Comparison of ENCODE assay signal across 13 cellular contexts in genomic region chr1:218778731-218779130, GRCh38.
"Had no signal": no experiment of that assay in that cellular context is flagged by ENCODE, and none has a peak within 500 bp of the region (broad histone marks: within the 10 kb centered on the region; RNA-seq: fewer than 3 reads in every experiment).

No MANE protein-coding gene starts in this region.

- H3K4me3 Mint-ChIP-seq: endodermal cell; naive thymus-derived CD4-positive, alpha-beta T cell had no signal

- H3K4me1 Mint-ChIP-seq: naive thymus-derived CD4-positive, alpha-beta T cell had no signal

- H3K27ac Mint-ChIP-seq: endodermal cell; naive thymus-derived CD4-positive, alpha-beta T cell had no signal

- H3K27me3 Mint-ChIP-seq: naive thymus-derived CD4-positive, alpha-beta T cell had no signal

- ATAC-seq: left lobe of liver; naive thymus-derived CD4-positive, alpha-beta T cell; right cardiac atrium had no signal

- H3K27ac ChIP-seq: foreskin keratinocyte, neutrophil had no signal

- H3K9me3 ChIP-seq: neutrophil had no signal

- H3K9me3 Mint-ChIP-seq: endodermal cell had no signal

- H3K4me1 ChIP-seq: foreskin keratinocyte had no signal

- H3K36me3 ChIP-seq: neutrophil had no signal

- DNase-seq: effector CD4-positive, alpha-beta T cell; endodermal cell; erythroblast; head of caudate nucleus; hippocampal formation; naive thymus-derived CD4-positive, alpha-beta T cell; right cardiac atrium; small intestine; stimulated activated CD4-positive, alpha-beta T cell treated with anti-CD3 and anti-CD28 coated beads, Interleukin-2, amount 100 ng/mL, for 48 hours; stimulated activated naive CD4-positive, alpha-beta T cell treated with Interleukin-2 at 50 U/mL for 16 hours had no signal

- H3K36me3 Mint-ChIP-seq: naive thymus-derived CD4-positive, alpha-beta T cell had no signal

- H3K27me3 ChIP-seq: foreskin keratinocyte, neutrophil had no signal
